2 cellular contexts compared by ENCODE assay signal in the genomic region with DNA sequence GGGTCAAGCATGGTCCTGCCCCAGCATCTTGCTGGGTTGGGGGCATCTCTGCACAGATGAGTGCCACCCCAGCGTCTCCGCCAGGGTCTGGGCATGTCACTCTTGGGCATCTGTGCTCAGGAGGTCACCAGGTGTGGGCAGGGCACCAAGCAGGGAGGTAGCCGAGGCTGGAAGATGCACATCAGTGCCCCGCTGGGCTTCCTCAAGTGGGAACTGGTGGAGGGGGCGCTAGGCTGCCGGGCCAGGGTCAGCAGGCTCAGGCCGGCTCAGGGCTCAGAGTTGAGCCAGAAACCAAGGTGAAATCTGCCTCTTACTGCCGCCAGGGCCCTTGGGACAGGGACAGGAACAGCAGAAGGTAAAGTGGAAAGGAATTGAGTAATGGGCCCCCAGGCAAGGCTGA.
TF ChIP-seq lines count a peak whose summit lies in the region.

No MANE protein-coding gene starts in this region.

TF ChIP-seq in HEK293, 187 proteins besides CTCF, POLR2A, EP300 and RAD21:
- no peak for TF ChIP-seq ZNF654 (tag by site-specific recombination; IDR thresholded peaks at IDR 0.05; ENCODE audit: low read depth)
- no peak for TF ChIP-seq ZNF184 (tag by site-specific recombination; IDR thresholded peaks at IDR 0.05)
- no peak for TF ChIP-seq ZNF121 (tag by site-specific recombination; IDR thresholded peaks at IDR 0.05)
- TF ChIP-seq, protein P1, sequence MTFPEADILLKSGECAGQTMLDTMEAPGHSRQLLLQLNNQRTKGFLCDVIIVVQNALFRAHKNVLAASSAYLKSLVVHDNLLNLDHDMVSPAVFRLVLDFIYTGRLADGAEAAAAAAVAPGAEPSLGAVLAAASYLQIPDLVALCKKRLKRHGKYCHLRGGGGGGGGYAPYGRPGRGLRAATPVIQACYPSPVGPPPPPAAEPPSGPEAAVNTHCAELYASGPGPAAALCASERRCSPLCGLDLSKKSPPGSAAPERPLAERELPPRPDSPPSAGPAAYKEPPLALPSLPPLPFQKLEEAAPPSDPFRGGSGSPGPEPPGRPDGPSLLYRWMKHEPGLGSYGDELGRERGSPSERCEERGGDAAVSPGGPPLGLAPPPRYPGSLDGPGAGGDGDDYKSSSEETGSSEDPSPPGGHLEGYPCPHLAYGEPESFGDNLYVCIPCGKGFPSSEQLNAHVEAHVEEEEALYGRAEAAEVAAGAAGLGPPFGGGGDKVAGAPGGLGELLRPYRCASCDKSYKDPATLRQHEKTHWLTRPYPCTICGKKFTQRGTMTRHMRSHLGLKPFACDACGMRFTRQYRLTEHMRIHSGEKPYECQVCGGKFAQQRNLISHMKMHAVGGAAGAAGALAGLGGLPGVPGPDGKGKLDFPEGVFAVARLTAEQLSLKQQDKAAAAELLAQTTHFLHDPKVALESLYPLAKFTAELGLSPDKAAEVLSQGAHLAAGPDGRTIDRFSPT (tag by site-specific recombination; IDR thresholded peaks at IDR 0.05) = peak; percentile 33; the same call in 1 of the 2 replicates
- TF ChIP-seq OSR2 (tag by site-specific recombination; IDR thresholded peaks at IDR 0.05) = no peak
- TF ChIP-seq GLIS2 (tag by site-specific recombination; IDR thresholded peaks at IDR 0.05) = peak; percentile 40; the same call in 1 of the 2 replicates
- no peak for TF ChIP-seq YY1 (tag by site-specific recombination; IDR thresholded peaks at IDR 0.05)
- TF ChIP-seq, protein P2, sequence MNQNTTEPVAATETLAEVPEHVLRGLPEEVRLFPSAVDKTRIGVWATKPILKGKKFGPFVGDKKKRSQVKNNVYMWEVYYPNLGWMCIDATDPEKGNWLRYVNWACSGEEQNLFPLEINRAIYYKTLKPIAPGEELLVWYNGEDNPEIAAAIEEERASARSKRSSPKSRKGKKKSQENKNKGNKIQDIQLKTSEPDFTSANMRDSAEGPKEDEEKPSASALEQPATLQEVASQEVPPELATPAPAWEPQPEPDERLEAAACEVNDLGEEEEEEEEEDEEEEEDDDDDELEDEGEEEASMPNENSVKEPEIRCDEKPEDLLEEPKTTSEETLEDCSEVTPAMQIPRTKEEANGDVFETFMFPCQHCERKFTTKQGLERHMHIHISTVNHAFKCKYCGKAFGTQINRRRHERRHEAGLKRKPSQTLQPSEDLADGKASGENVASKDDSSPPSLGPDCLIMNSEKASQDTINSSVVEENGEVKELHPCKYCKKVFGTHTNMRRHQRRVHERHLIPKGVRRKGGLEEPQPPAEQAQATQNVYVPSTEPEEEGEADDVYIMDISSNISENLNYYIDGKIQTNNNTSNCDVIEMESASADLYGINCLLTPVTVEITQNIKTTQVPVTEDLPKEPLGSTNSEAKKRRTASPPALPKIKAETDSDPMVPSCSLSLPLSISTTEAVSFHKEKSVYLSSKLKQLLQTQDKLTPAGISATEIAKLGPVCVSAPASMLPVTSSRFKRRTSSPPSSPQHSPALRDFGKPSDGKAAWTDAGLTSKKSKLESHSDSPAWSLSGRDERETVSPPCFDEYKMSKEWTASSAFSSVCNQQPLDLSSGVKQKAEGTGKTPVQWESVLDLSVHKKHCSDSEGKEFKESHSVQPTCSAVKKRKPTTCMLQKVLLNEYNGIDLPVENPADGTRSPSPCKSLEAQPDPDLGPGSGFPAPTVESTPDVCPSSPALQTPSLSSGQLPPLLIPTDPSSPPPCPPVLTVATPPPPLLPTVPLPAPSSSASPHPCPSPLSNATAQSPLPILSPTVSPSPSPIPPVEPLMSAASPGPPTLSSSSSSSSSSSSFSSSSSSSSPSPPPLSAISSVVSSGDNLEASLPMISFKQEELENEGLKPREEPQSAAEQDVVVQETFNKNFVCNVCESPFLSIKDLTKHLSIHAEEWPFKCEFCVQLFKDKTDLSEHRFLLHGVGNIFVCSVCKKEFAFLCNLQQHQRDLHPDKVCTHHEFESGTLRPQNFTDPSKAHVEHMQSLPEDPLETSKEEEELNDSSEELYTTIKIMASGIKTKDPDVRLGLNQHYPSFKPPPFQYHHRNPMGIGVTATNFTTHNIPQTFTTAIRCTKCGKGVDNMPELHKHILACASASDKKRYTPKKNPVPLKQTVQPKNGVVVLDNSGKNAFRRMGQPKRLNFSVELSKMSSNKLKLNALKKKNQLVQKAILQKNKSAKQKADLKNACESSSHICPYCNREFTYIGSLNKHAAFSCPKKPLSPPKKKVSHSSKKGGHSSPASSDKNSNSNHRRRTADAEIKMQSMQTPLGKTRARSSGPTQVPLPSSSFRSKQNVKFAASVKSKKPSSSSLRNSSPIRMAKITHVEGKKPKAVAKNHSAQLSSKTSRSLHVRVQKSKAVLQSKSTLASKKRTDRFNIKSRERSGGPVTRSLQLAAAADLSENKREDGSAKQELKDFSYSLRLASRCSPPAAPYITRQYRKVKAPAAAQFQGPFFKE (tag by site-specific recombination; IDR thresholded peaks at IDR 0.05; ENCODE audit: borderline replicate concordance) = 0 out of 2 replicates have a peak, but pooled peaks have one; percentile 13
- no peak for TF ChIP-seq ZNF521 (tag by site-specific recombination; IDR thresholded peaks at IDR 0.05)

TF ChIP-seq in H1, 55 proteins besides CTCF, POLR2A, EP300 and RAD21:
- TF ChIP-seq, protein P3, sequence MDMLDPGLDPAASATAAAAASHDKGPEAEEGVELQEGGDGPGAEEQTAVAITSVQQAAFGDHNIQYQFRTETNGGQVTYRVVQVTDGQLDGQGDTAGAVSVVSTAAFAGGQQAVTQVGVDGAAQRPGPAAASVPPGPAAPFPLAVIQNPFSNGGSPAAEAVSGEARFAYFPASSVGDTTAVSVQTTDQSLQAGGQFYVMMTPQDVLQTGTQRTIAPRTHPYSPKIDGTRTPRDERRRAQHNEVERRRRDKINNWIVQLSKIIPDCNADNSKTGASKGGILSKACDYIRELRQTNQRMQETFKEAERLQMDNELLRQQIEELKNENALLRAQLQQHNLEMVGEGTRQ (IDR thresholded peaks at IDR 0.05; ENCODE audit: low read length) = no peak
- TF ChIP-seq, protein P4, sequence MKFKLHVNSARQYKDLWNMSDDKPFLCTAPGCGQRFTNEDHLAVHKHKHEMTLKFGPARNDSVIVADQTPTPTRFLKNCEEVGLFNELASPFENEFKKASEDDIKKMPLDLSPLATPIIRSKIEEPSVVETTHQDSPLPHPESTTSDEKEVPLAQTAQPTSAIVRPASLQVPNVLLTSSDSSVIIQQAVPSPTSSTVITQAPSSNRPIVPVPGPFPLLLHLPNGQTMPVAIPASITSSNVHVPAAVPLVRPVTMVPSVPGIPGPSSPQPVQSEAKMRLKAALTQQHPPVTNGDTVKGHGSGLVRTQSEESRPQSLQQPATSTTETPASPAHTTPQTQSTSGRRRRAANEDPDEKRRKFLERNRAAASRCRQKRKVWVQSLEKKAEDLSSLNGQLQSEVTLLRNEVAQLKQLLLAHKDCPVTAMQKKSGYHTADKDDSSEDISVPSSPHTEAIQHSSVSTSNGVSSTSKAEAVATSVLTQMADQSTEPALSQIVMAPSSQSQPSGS (IDR thresholded peaks at IDR 0.05; ENCODE audit: low read length) = no peak
- TF ChIP-seq JUND (IDR thresholded peaks at IDR 0.05; ENCODE audit: low read length) (no peak), ASH2L (IDR thresholded peaks at IDR 0.05; ENCODE audit: low read length) (no peak), FOSL1 (IDR thresholded peaks at IDR 0.05; ENCODE audit: insufficient read depth, low read depth, low read length) (no peak), SRF (IDR thresholded peaks at IDR 0.05; ENCODE audit: low read depth, low read length) (no peak), SIN3A (conservative IDR thresholded peaks at IDR 0.05 in 1 of 2, IDR thresholded peaks at IDR 0.05 in 1 of 2; ENCODE audit: low read depth in 1 of 2, low read length in 2 of 2) (no peak), CEBPB (IDR thresholded peaks at IDR 0.05; ENCODE audit: low read depth, low read length) (no peak)
